ENCODE assay signal across 9 cellular contexts in genomic region chr1:36553591-36554417, GRCh38.
DNase-seq lines count a peak whose midpoint lies in the region; ATAC-seq and TF ChIP-seq lines count a peak whose summit lies in the region.
"Had no signal": no experiment of that assay in that cellular context is flagged by ENCODE, and none has a peak within 500 bp of the region (broad histone marks: within the 10 kb centered on the region; RNA-seq: fewer than 3 reads in every experiment).

No MANE protein-coding gene starts in this region.

- no CpG with 5 or more reads among the region's 20 CpGs for WGBS in H9 (ENCODE audit: extremely low coverage, insufficient read length, low lambda C conversion rate)
- WGBS in lung, 2 donors: 16 to 19% methylated on average over 20 of the region's 20 CpGs

- H2BK5ac ChIP-seq in H9 (ENCODE audit: insufficient read length, low read length): no peak overlapping the region

- H4K8ac ChIP-seq in H9 (replicated peaks; ENCODE audit: insufficient read length, low read depth, low read length): no peak overlapping the region

- H3T11ph ChIP-seq in H9 (ENCODE audit: low read length): no peak overlapping the region

- H3K27ac ChIP-seq in H9 (ENCODE audit: insufficient read length, low read depth, low read length) (no peak overlapping the region), lung (ENCODE audit: low read depth in 1 of 2, low read length in 1 of 2) (no peak overlapping the region)
- H3K27ac ChIP-seq: skin epidermis had no signal

- H3K27me3 ChIP-seq in H9 (ENCODE audit: insufficient read depth, low read length) (no peaks in the 10 kb centered on the region), lung (ENCODE audit: control insufficient read depth, insufficient read depth) (no peaks in the 10 kb centered on the region)

- no peaks in the 10 kb centered on the region for H3K36me3 ChIP-seq in lung (ENCODE audit: control insufficient read depth in 2 of 2, insufficient read depth in 2 of 2, low read length in 2 of 2)

- no peak overlapping the region for H3K23ac ChIP-seq in H9 (ENCODE audit: insufficient read length, low read depth, low read length)

- H4K91ac ChIP-seq in H9 (ENCODE audit: insufficient read length, low read depth, low read length): no peak overlapping the region

- H3K36me3 Mint-ChIP-seq in H9 (ENCODE audit: insufficient read depth in 1 of 3, low read depth in 3 of 3) (no peaks in the 10 kb centered on the region), chondrocyte (ENCODE audit: low read depth) (no peaks in the 10 kb centered on the region)

- no peak overlapping the region for H2BK12ac ChIP-seq in H9 (ENCODE audit: insufficient read length, low read depth, low read length)

- H3K27ac Mint-ChIP-seq in H9 (no peak overlapping the region), chondrocyte (ENCODE audit: unreplicated experiment) (no peak overlapping the region)

- H3K9me3 Mint-ChIP-seq in H9 (no peaks in the 10 kb centered on the region), chondrocyte (ENCODE audit: low read depth) (no peaks in the 10 kb centered on the region)

- no peaks in the 10 kb centered on the region for H3K23me2 ChIP-seq in H9 (ENCODE audit: insufficient read length, low read depth, low read length, poor library complexity, severe bottlenecking)

- DNase-seq in AG08396 (ENCODE audit: low spot score): peak; percentile 66
- DNase-seq in H9: peak; percentile 90
- peak; percentile 57 for DNase-seq in NCI-H345 treated with DMSO at 0.1 percent for 48 hours (lab: John Stamatoyannopoulos, UW; ENCODE audit: unreplicated experiment)
- DNase-seq in activated CD4-positive, alpha-beta T cell treated with anti-CD3 and anti-CD28 coated beads for 4 hours: peak; percentile 62 to 65
- no peak for DNase-seq in chondrocyte (ENCODE audit: low spot score)
- peak; percentile 61 for DNase-seq in lung (ENCODE audit: low spot score)
- DNase-seq in stimulated activated CD4-positive, alpha-beta T cell treated with anti-CD3 and anti-CD28 coated beads, TNF-alpha, amount 100 ng/mL, for 48 hours (ENCODE audit: low read depth in 3 of 3): peak; percentile 42 to 73 (median 55)

- H2BK15ac ChIP-seq in H9 (ENCODE audit: low read depth, low read length): no peak overlapping the region

- H3K14ac ChIP-seq in H9 (ENCODE audit: insufficient read depth, low read length): no peak overlapping the region

- no peak overlapping the region for H3K4me2 ChIP-seq in H9 (ENCODE audit: insufficient read depth, insufficient read length, low read length)

- H3K79me2 ChIP-seq in H9 (ENCODE audit: insufficient read depth, low read length): no peaks in the 10 kb centered on the region; the same call in 1 of the 2 replicates

- H3K27me3 Mint-ChIP-seq in H9 (ENCODE audit: low read depth) (peaks cover 67% of the 10 kb centered on the region), chondrocyte (ENCODE audit: low read depth) (peaks cover 66% of the 10 kb centered on the region)

- H3K9ac ChIP-seq in H9 (ENCODE audit: extremely low read depth, insufficient read length, low read length): no peak overlapping the region

- no peaks in the 10 kb centered on the region for H3K79me1 ChIP-seq in H9 (ENCODE audit: insufficient read depth, low read depth, low read length, poor library complexity, severe bottlenecking)

- H3K4me1 ChIP-seq in H9 (ENCODE audit: insufficient read depth, low read length): no peaks in the 10 kb centered on the region
- H3K4me1 ChIP-seq in lung (ENCODE audit: control insufficient read depth in 2 of 2, insufficient read depth in 2 of 2, low read length in 2 of 2): no peaks in the 10 kb centered on the region

- H2AFZ ChIP-seq in H9 (ENCODE audit: low read length): no peak overlapping the region

- H4K20me1 ChIP-seq in H9 (ENCODE audit: control insufficient read depth, insufficient read depth, insufficient read length): no peaks in the 10 kb centered on the region

- TF ChIP-seq CTCF in H9 (conservative IDR thresholded peaks at IDR 0.05) (peak; percentile 93), chondrocyte (IDR thresholded peaks at IDR 0.05) (peak; percentile 83), lung (IDR thresholded peaks at IDR 0.05; ENCODE audit: control extremely low read depth, extremely low read depth) (peak; percentile 48)

- no peak overlapping the region for H3K18ac ChIP-seq in H9 (ENCODE audit: insufficient read length, low read depth, low read length)

- H3K4me3 ChIP-seq in lung: no peak overlapping the region
- H3K4me3 ChIP-seq: skin epidermis had no signal

- H3K9me3 ChIP-seq in H9 (ENCODE audit: control insufficient read depth, low read depth, low read length) (no peaks in the 10 kb centered on the region), lung (ENCODE audit: control insufficient read depth in 2 of 2, insufficient read depth in 1 of 2, low read length in 1 of 2) (no peaks in the 10 kb centered on the region)

- H4K5ac ChIP-seq in H9 (ENCODE audit: insufficient read length, low read depth, low read length): no peak overlapping the region

- H3K4me3 Mint-ChIP-seq in H9: no peak overlapping the region
- no peak overlapping the region for H3K4me3 Mint-ChIP-seq in chondrocyte (ENCODE audit: unreplicated experiment)

- H2AK5ac ChIP-seq in H9 (ENCODE audit: insufficient read length, low read length): no peak overlapping the region

- peaks cover 0 to 2% of the 10 kb centered on the region in 2 experiments; a peak in 1 of 4 replicates for H3K4me1 Mint-ChIP-seq in H9
- no peaks in the 10 kb centered on the region for H3K4me1 Mint-ChIP-seq in chondrocyte (ENCODE audit: low read depth)

- ATAC-seq in lung (ENCODE audit: insufficient read depth, low FRiP score): no peak
- ATAC-seq in GM21515 (IDR thresholded peaks at IDR 0.05; ENCODE audit: unreplicated experiment): no peak

- H3K56ac ChIP-seq in H9 (ENCODE audit: insufficient read length, low read depth, low read length): no peak overlapping the region

- H2BK20ac ChIP-seq in H9 (ENCODE audit: low read depth, low read length, poor library complexity, severe bottlenecking): no peak overlapping the region

- no peak overlapping the region for H2BK120ac ChIP-seq in H9 (ENCODE audit: low read depth, low read length, poor library complexity, severe bottlenecking)

- no peak overlapping the region for H3K4ac ChIP-seq in H9 (ENCODE audit: low read depth, low read length)
